Comparison of ENCODE assay signal across 1 cellular context in genomic region chr1:219173758-219174671, GRCh38.
TF ChIP-seq lines count a peak whose summit lies in the region.

Gene LYPLAL1 (plus strand): TSS chr1:219173878. CDS start chr1:219173891, 13 bp downstream.

TF ChIP-seq in HepG2, 621 proteins besides CTCF, POLR2A, EP300 and RAD21 (continued from another document and continues in another):
- TF ChIP-seq NFE2L1 (CRISPR knock-in tag; IDR thresholded peaks at IDR 0.05; ENCODE audit: borderline replicate concordance): no peak
- no peak for TF ChIP-seq SRF (IDR thresholded peaks at IDR 0.05; ENCODE audit: low read depth, low read length)
- no peak for TF ChIP-seq ZNF724P (CRISPR knock-in tag; IDR thresholded peaks at IDR 0.05; ENCODE audit: borderline replicate concordance)
- peak; percentile 46; the same call in 1 of the 2 replicates for TF ChIP-seq ZBTB20 (CRISPR knock-in tag; IDR thresholded peaks at IDR 0.05; ENCODE audit: borderline replicate concordance, low read depth)
- peak; percentile 58 for TF ChIP-seq E2F5 (CRISPR knock-in tag; conservative IDR thresholded peaks at IDR 0.05)
- TF ChIP-seq ZZZ3 (CRISPR knock-in tag; IDR thresholded peaks at IDR 0.05; ENCODE audit: borderline replicate concordance): peak; percentile 88; the same call in 1 of the 2 replicates
- TF ChIP-seq PCBP2 (optimal IDR thresholded peaks at IDR 0.05; ENCODE audit: low read depth, low read length, poor library complexity, severe bottlenecking): no peak
- TF ChIP-seq NFATC3 (CRISPR knock-in tag; IDR thresholded peaks at IDR 0.05): no peak; the same call in 1 of the 2 replicates
- no peak for TF ChIP-seq ZNF260 (CRISPR knock-in tag; IDR thresholded peaks at IDR 0.05; ENCODE audit: borderline replicate concordance, low read depth)
- peak; percentile 30; the same call in 1 of the 2 replicates for TF ChIP-seq ZKSCAN8 (CRISPR knock-in tag; IDR thresholded peaks at IDR 0.05; ENCODE audit: borderline replicate concordance)
- TF ChIP-seq ZNF414 (CRISPR knock-in tag; IDR thresholded peaks at IDR 0.05): no peak
- no peak for TF ChIP-seq IRX3 (CRISPR knock-in tag; IDR thresholded peaks at IDR 0.05; ENCODE audit: borderline replicate concordance, low read depth)
- TF ChIP-seq ZNF33A (CRISPR knock-in tag; IDR thresholded peaks at IDR 0.05; ENCODE audit: borderline replicate concordance): no peak
- TF ChIP-seq SMARCE1 (IDR thresholded peaks at IDR 0.05; ENCODE audit: borderline replicate concordance): no peak
- no peak for TF ChIP-seq TFDP2 (CRISPR knock-in tag; IDR thresholded peaks at IDR 0.05)
- TF ChIP-seq ZNF770 (CRISPR knock-in tag; IDR thresholded peaks at IDR 0.05): no peak
- peak; percentile 86; the same call in 1 of the 2 replicates for TF ChIP-seq ZNF232 (CRISPR knock-in tag; IDR thresholded peaks at IDR 0.05; ENCODE audit: borderline replicate concordance)
- no peak for TF ChIP-seq CCDC6 (CRISPR knock-in tag; IDR thresholded peaks at IDR 0.05)
- no peak for TF ChIP-seq ETV6 (CRISPR knock-in tag; conservative IDR thresholded peaks at IDR 0.05)
- TF ChIP-seq IKZF1 (IDR thresholded peaks at IDR 0.05): no peak
- TF ChIP-seq RBM39 (IDR thresholded peaks at IDR 0.05; ENCODE audit: low read depth, low read length, poor library complexity, severe bottlenecking): peak; percentile 94
- peak; percentile 47; the same call in 1 of the 2 replicates for TF ChIP-seq CEBPG (CRISPR knock-in tag; IDR thresholded peaks at IDR 0.05)
- TF ChIP-seq ZSCAN20 (CRISPR knock-in tag; IDR thresholded peaks at IDR 0.05; ENCODE audit: borderline replicate concordance): no peak
- TF ChIP-seq CSRNP1 (CRISPR knock-in tag; IDR thresholded peaks at IDR 0.05): peak; percentile 74
- no peak for TF ChIP-seq ZNF576 (CRISPR knock-in tag; IDR thresholded peaks at IDR 0.05)
- TF ChIP-seq NFKB2 (CRISPR knock-in tag; IDR thresholded peaks at IDR 0.05; ENCODE audit: borderline replicate concordance): peak; percentile 88; the same call in 1 of the 2 replicates
- no peak for TF ChIP-seq KLF15 (CRISPR knock-in tag; IDR thresholded peaks at IDR 0.05; ENCODE audit: borderline replicate concordance)
- no peak for TF ChIP-seq AKNA (CRISPR knock-in tag; IDR thresholded peaks at IDR 0.05; ENCODE audit: borderline replicate concordance)
- no peak for TF ChIP-seq ZNF878 (CRISPR knock-in tag; IDR thresholded peaks at IDR 0.05)
- no peak for TF ChIP-seq ZMAT5 (CRISPR knock-in tag; IDR thresholded peaks at IDR 0.05; ENCODE audit: borderline replicate concordance, low read depth)
- no peak for TF ChIP-seq POGK (CRISPR knock-in tag; conservative IDR thresholded peaks at IDR 0.05)
- TF ChIP-seq RBAK (CRISPR knock-in tag; IDR thresholded peaks at IDR 0.05): no peak
- TF ChIP-seq CHD2 (IDR thresholded peaks at IDR 0.05; ENCODE audit: low read depth, low read length): no peak; the same call in 1 of the 2 replicates
- peak; percentile 79; the same call in 1 of the 2 replicates for TF ChIP-seq MTA1 (CRISPR knock-in tag; IDR thresholded peaks at IDR 0.05; ENCODE audit: borderline replicate concordance)
- no peak for TF ChIP-seq TCF7L2 (IDR thresholded peaks at IDR 0.05; ENCODE audit: low read depth, low read length)
- TF ChIP-seq CAMTA2 (CRISPR knock-in tag; IDR thresholded peaks at IDR 0.05; ENCODE audit: borderline replicate concordance): no peak
- no peak for TF ChIP-seq RFX3 (CRISPR knock-in tag; IDR thresholded peaks at IDR 0.05)
- no peak for TF ChIP-seq FOXO4 (CRISPR knock-in tag; conservative IDR thresholded peaks at IDR 0.05)
- no peak for TF ChIP-seq ZNF468 (CRISPR knock-in tag; IDR thresholded peaks at IDR 0.05)
- no peak for TF ChIP-seq PREB (CRISPR knock-in tag; IDR thresholded peaks at IDR 0.05)
- TF ChIP-seq ATF2 (CRISPR knock-in tag; IDR thresholded peaks at IDR 0.05): peak; percentile 33; the same call in 1 of the 2 replicates
- TF ChIP-seq RFX5 (IDR thresholded peaks at IDR 0.05; ENCODE audit: low read depth, low read length): no peak
- peak; percentile 59 for TF ChIP-seq RBM22 (optimal IDR thresholded peaks at IDR 0.05; ENCODE audit: low read length)
- no peak for TF ChIP-seq NCOA1 (CRISPR knock-in tag; IDR thresholded peaks at IDR 0.05)
- no peak for TF ChIP-seq FOXA1 (IDR thresholded peaks at IDR 0.05)
- TF ChIP-seq FOXA1 (CRISPR knock-in tag; IDR thresholded peaks at IDR 0.05): no peak
- 0 out of 2 replicates have a peak, but pooled peaks have one; percentile 47 for TF ChIP-seq ZFP90 (CRISPR knock-in tag; IDR thresholded peaks at IDR 0.05; ENCODE audit: borderline replicate concordance)
